6 cellular contexts compared by ENCODE assay signal in genomic region chr19:45729774-45730388, GRCh38. TPM values are rescaled to one million over a fixed set of nuclear protein-coding genes. Genes with fewer than 3 reads are reported as not detected.
DNase-seq lines count a peak whose midpoint lies in the region; ATAC-seq and TF ChIP-seq lines count a peak whose summit lies in the region.

No MANE protein-coding gene starts in this region.

- peaks cover 5% of the 10 kb centered on the region for H3K36me3 Mint-ChIP-seq in activated CD4-positive, alpha-beta T cell treated with anti-CD3 and anti-CD28 coated beads, Interleukin-2, amount 10 ng/mL, durations not matched to agents 7 days and 5 days (ENCODE audit: low read depth)

- H3K27ac Mint-ChIP-seq in activated CD4-positive, alpha-beta T cell treated with anti-CD3 and anti-CD28 coated beads, Interleukin-2, amount 10 ng/mL, durations not matched to agents 7 days and 5 days = peak overlapping the region; percentile 91

- ATAC-seq in left lobe of liver (peak; percentile 2), GM21619 (IDR thresholded peaks at IDR 0.05; ENCODE audit: unreplicated experiment) (no peak)

- no peak for TF ChIP-seq CTCF in GM12865 (IDR thresholded peaks at IDR 0.05; ENCODE audit: insufficient read depth, low read depth, low read length, missing control alignments)

- peaks cover 30% of the 10 kb centered on the region for H3K4me1 Mint-ChIP-seq in activated CD4-positive, alpha-beta T cell treated with anti-CD3 and anti-CD28 coated beads, Interleukin-2, amount 10 ng/mL, durations not matched to agents 7 days and 5 days

- H3K4me3 Mint-ChIP-seq in activated CD4-positive, alpha-beta T cell treated with anti-CD3 and anti-CD28 coated beads, Interleukin-2, amount 10 ng/mL, durations not matched to agents 7 days and 5 days = peak overlapping the region; percentile 92

- peak overlapping the region; percentile 94 for H3K4me3 ChIP-seq in GM12865 (ENCODE audit: low read depth, low read length)

- DNase-seq in GM12865 (ENCODE audit: low read depth) (peak; percentile 45), left lobe of liver (ENCODE audit: low spot score) (no peak), NCI-H146 (lab: John Stamatoyannopoulos, UW) (no peak), SHP77 treated with DMSO at 0.1 percent for 48 hours (lab: John Stamatoyannopoulos, UW) (no peak)
- DNase-seq in activated CD4-positive, alpha-beta T cell treated with anti-CD3 and anti-CD28 coated beads, Interleukin-2, amount 10 ng/mL, durations not matched to agents 7 days and 5 days = no peak

- POLR2A ChIA-PET in activated CD4-positive, alpha-beta T cell treated with anti-CD3 and anti-CD28 coated beads, Interleukin-2, amount 10 ng/mL, durations not matched to agents 7 days and 5 days (lab: Charles Lee) = no interaction called here

- CTCF ChIA-PET in activated CD4-positive, alpha-beta T cell treated with anti-CD3 and anti-CD28 coated beads, Interleukin-2, amount 10 ng/mL, durations not matched to agents 7 days and 5 days (lab: Charles Lee) = interaction anchor here (1.4 to 2.2 kb wide), 5 partner anchors 9 to 41 kb away, joined by 4 to 8 read pairs (median 4); partner anchors contain the start of genes QPCTL, SIX5 and SNRPD2

- no peaks in the 10 kb centered on the region for H3K9me3 Mint-ChIP-seq in activated CD4-positive, alpha-beta T cell treated with anti-CD3 and anti-CD28 coated beads, Interleukin-2, amount 10 ng/mL, durations not matched to agents 7 days and 5 days

- no peaks in the 10 kb centered on the region for H3K27me3 Mint-ChIP-seq in activated CD4-positive, alpha-beta T cell treated with anti-CD3 and anti-CD28 coated beads, Interleukin-2, amount 10 ng/mL, durations not matched to agents 7 days and 5 days

RNA-seq across cellular contexts. Expression of gene FBXO46, which starts 0.8 kb away (rescaled TPM):
- 10 to 100 TPM; 38.5 to 40.0 TPM for total RNA-seq in activated CD4-positive, alpha-beta T cell treated with anti-CD3 and anti-CD28 coated beads, Interleukin-2, amount 10 ng/mL, durations not matched to agents 7 days and 5 days
- total RNA-seq in left lobe of liver = 8.2 TPM

RNA-seq across cellular contexts. Expression of gene MEIOSIN, which starts 3.4 kb away (rescaled TPM):
- total RNA-seq in activated CD4-positive, alpha-beta T cell treated with anti-CD3 and anti-CD28 coated beads, Interleukin-2, amount 10 ng/mL, durations not matched to agents 7 days and 5 days = not detected
- not detected for total RNA-seq in left lobe of liver

RNA-seq across cellular contexts. Expression of gene QPCTL, which starts 37.4 kb away (rescaled TPM):
- total RNA-seq in activated CD4-positive, alpha-beta T cell treated with anti-CD3 and anti-CD28 coated beads, Interleukin-2, amount 10 ng/mL, durations not matched to agents 7 days and 5 days = 1 to 10 TPM; 6.1 to 7.3 TPM
- total RNA-seq in left lobe of liver = 7.8 TPM

RNA-seq across cellular contexts. Expression of gene SNRPD2, which starts 38.1 kb away (rescaled TPM):
- total RNA-seq in activated CD4-positive, alpha-beta T cell treated with anti-CD3 and anti-CD28 coated beads, Interleukin-2, amount 10 ng/mL, durations not matched to agents 7 days and 5 days = 100 to 1,000 TPM; 485 to 566 TPM
- total RNA-seq in left lobe of liver = 91.2 TPM

RNA-seq across cellular contexts. Expression of gene SIX5, which starts 39.2 kb away (rescaled TPM):
- under 1 TPM; 0.64 to 0.85 TPM for total RNA-seq in activated CD4-positive, alpha-beta T cell treated with anti-CD3 and anti-CD28 coated beads, Interleukin-2, amount 10 ng/mL, durations not matched to agents 7 days and 5 days
- 12.1 TPM for total RNA-seq in left lobe of liver
